22 cellular contexts compared by ENCODE assay signal in the genomic region with DNA sequence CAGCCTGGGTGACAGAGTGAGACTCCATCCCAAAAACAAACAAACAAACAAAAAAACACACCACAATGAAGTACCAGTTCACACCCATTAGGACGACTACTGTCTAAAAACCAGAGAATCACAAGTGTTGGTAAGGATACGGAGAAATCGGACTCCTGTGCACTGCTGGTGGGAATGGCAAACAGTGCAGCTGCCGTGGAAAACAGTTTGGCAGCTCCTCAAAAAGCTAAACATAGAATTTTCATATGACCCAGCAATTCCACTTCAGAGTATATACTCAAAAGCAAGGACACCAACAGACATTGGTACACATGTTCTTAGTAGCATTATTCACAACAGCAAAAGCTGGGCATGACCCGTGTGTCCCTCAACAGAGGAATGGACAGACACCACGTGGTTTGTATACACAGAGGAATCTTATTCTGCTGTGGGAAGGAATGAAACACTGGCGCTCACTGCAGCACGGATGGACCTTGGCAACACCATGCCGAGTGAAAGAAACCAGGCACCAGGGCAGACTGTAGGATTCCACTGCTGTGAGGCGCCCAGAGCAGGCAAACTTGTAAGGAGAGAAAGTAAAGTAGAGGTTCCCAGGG. TPM values are rescaled to one million over a fixed set of nuclear protein-coding genes. Genes with fewer than 3 reads are reported as not detected.
DNase-seq lines count a peak whose midpoint lies in the region; ATAC-seq and TF ChIP-seq lines count a peak whose summit lies in the region.
"Had no signal": no experiment of that assay in that cellular context is flagged by ENCODE, and none has a peak within 500 bp of the region (broad histone marks: within the 10 kb centered on the region; RNA-seq: fewer than 3 reads in every experiment).

No MANE protein-coding gene starts in this region.

- POLR2A ChIA-PET in IMR-90 (lab: Charles Lee; ENCODE audit: unreplicated experiment) = no interaction called here

- in situ Hi-C loops in IMR-90 (cut with MboI; ENCODE audit: low sequenced_read_pairs) = no loop called here

- H3K36me3 Mint-ChIP-seq in chondrocyte (ENCODE audit: low read depth) = peaks cover 1% of the 10 kb centered on the region
- no peaks in the 10 kb centered on the region for H3K36me3 Mint-ChIP-seq in activated CD8-positive, alpha-beta memory T cell treated with anti-CD3 and anti-CD28 coated beads, Interleukin-2, amount 10 ng/mL, durations not matched to agents 7 days and 5 days
- H3K36me3 Mint-ChIP-seq: CD4-positive, alpha-beta memory T cell; WTC11 had no signal

- DNase-seq in IMR-90 = no peak
- DNase-seq in chondrocyte (ENCODE audit: low spot score) = no peak
- DNase-seq in right atrium auricular region (ENCODE audit: low spot score) = no peak
- peak; percentile 89 for DNase-seq in sigmoid colon
- DNase-seq in activated CD8-positive, alpha-beta memory T cell treated with anti-CD3 and anti-CD28 coated beads, Interleukin-2, amount 10 ng/mL, durations not matched to agents 7 days and 5 days = no peak
- DNase-seq: activated CD4-positive, alpha-beta T cell treated with anti-CD3 and anti-CD28 coated beads, Interleukin-2, amount 50 U/mL, for 48 hours; activated effector memory CD4-positive, alpha-beta T cell treated with Interleukin-2 at 50 U/mL for 16 hours; CD4-positive, alpha-beta memory T cell; effector memory CD8-positive, alpha-beta T cell; esophagus squamous epithelium; NCI-H510A; spleen; stimulated activated CD4-positive, alpha-beta T cell treated with anti-CD3 and anti-CD28 coated beads, Interleukin-4, amount 100 ng/mL, for 1 hour; stimulated activated naive CD4-positive, alpha-beta T cell; tibial artery had no signal

- CTCF ChIA-PET in IMR-90 (lab: Yijun Ruan, JAX) = no interaction called here
- CTCF ChIA-PET in activated CD8-positive, alpha-beta memory T cell treated with anti-CD3 and anti-CD28 coated beads, Interleukin-2, amount 10 ng/mL, durations not matched to agents 7 days and 5 days (lab: Charles Lee) = no interaction called here

- H2BK15ac ChIP-seq in IMR-90 (ENCODE audit: low read depth, low read length) = no peak overlapping the region

- no peak overlapping the region for H4K91ac ChIP-seq in IMR-90 (ENCODE audit: insufficient read depth, low read depth, low read length)

- H3K27me3 ChIP-seq in IMR-90 (ENCODE audit: control insufficient read depth, insufficient read depth, low read length) (peaks cover 23% of the 10 kb centered on the region; the same call in 1 of the 2 replicates), right atrium auricular region (no peaks in the 10 kb centered on the region), sigmoid colon (no peaks in the 10 kb centered on the region)

- TF ChIP-seq RAD21 in IMR-90 (IDR thresholded peaks at IDR 0.05; ENCODE audit: low read length) = no peak

- H3K27ac Mint-ChIP-seq in chondrocyte (ENCODE audit: unreplicated experiment) = peak overlapping the region; percentile 47
- no peak overlapping the region for H3K27ac Mint-ChIP-seq in activated CD8-positive, alpha-beta memory T cell treated with anti-CD3 and anti-CD28 coated beads, Interleukin-2, amount 10 ng/mL, durations not matched to agents 7 days and 5 days
- H3K27ac Mint-ChIP-seq: effector memory CD8-positive, alpha-beta T cell; progenitor cell of endocrine pancreas; WTC11 had no signal

- H2BK5ac ChIP-seq in IMR-90 (ENCODE audit: low read depth, low read length, poor library complexity, severe bottlenecking) = no peak overlapping the region

- no peak overlapping the region for H2BK20ac ChIP-seq in IMR-90 (ENCODE audit: low read depth, low read length)

- ATAC-seq in IMR-90 (ENCODE audit: low read depth) (peak; percentile 55), HG03108 (IDR thresholded peaks at IDR 0.05; ENCODE audit: unreplicated experiment) (no peak), HG02588 (IDR thresholded peaks at IDR 0.05; ENCODE audit: unreplicated experiment) (no peak), GM21825 (IDR thresholded peaks at IDR 0.05; ENCODE audit: unreplicated experiment) (no peak)
- no peak for ATAC-seq in activated CD8-positive, alpha-beta memory T cell treated with anti-CD3 and anti-CD28 coated beads, Interleukin-2, amount 10 ng/mL, durations not matched to agents 7 days and 5 days
- ATAC-seq: effector memory CD8-positive, alpha-beta T cell; left lobe of liver; WTC11 had no signal

- H3K4me3 ChIP-seq in IMR-90 (ENCODE audit: insufficient read depth, low read depth, low read length) (no peak overlapping the region), right atrium auricular region (no peak overlapping the region), sigmoid colon (peak overlapping the region in 1 of 4 donors; percentile 4)
- H3K4me3 ChIP-seq: esophagus squamous epithelium, spleen, tibial artery had no signal

- no peak overlapping the region for H2AFZ ChIP-seq in IMR-90 (replicated peaks; ENCODE audit: low read length, poor library complexity)

- no peak overlapping the region for H2BK120ac ChIP-seq in IMR-90 (ENCODE audit: low read depth, low read length)

- peaks cover 0 to 6% of the 10 kb centered on the region in 2 experiments; a peak in 2 of 4 replicates for H3K79me1 ChIP-seq in IMR-90 (ENCODE audit: low read depth in 1 of 2, low read length in 2 of 2)

- BruUV-seq in IMR-90 (replicated peaks; lab: Mats Ljungman, UMichigan) = no TSS peak

- TF ChIP-seq CTCF in IMR-90 (conservative IDR thresholded peaks at IDR 0.05; ENCODE audit: low read depth, low read length) = no peak
- no peak for TF ChIP-seq CTCF in chondrocyte (IDR thresholded peaks at IDR 0.05)
- no peak for TF ChIP-seq CTCF in right atrium auricular region (IDR thresholded peaks at IDR 0.05)
- TF ChIP-seq CTCF in sigmoid colon (IDR thresholded peaks at IDR 0.05) = no peak

- no peak overlapping the region for H3K56ac ChIP-seq in IMR-90 (ENCODE audit: extremely low read depth, insufficient read depth, low read length)

- H3K27ac ChIP-seq in IMR-90 (ENCODE audit: insufficient read depth, low read length) (no peak overlapping the region), right atrium auricular region (peak overlapping the region; percentile 15 to 35), sigmoid colon (peak overlapping the region; percentile 47 to 99 (median 75))
- H3K27ac ChIP-seq: esophagus squamous epithelium, spleen, tibial artery had no signal

- no peaks in the 10 kb centered on the region for H3K36me3 ChIP-seq in IMR-90 (ENCODE audit: control insufficient read depth, insufficient read depth, low read length)
- H3K36me3 ChIP-seq in right atrium auricular region = no peaks in the 10 kb centered on the region
- H3K36me3 ChIP-seq in sigmoid colon = no peaks in the 10 kb centered on the region
- H3K36me3 ChIP-seq: esophagus squamous epithelium, spleen, tibial artery had no signal

- dilution Hi-C loops in IMR-90 (cut with HindIII; ENCODE audit: low sequenced_read_pairs, unreplicated experiment) = no loop called here

- H3K4me3 Mint-ChIP-seq in chondrocyte (ENCODE audit: unreplicated experiment) = no peak overlapping the region
- H3K4me3 Mint-ChIP-seq in activated CD8-positive, alpha-beta memory T cell treated with anti-CD3 and anti-CD28 coated beads, Interleukin-2, amount 10 ng/mL, durations not matched to agents 7 days and 5 days = no peak overlapping the region
- H3K4me3 Mint-ChIP-seq: CD4-positive, alpha-beta memory T cell; effector memory CD8-positive, alpha-beta T cell; neural crest cell; WTC11 had no signal

- intact Hi-C loops in IMR-90 (cut with micrococcal nuclease) (no loop called here), sigmoid colon (cut with DNase I) (loop anchor here (2.0 kb wide), 1 partner anchor 14 kb away; no protein-coding TSS in a partner anchor)

- no peak overlapping the region for H2AK5ac ChIP-seq in IMR-90 (ENCODE audit: low read depth, low read length)

- peaks cover 12% of the 10 kb centered on the region for H3K27me3 Mint-ChIP-seq in chondrocyte (ENCODE audit: low read depth)
- H3K27me3 Mint-ChIP-seq in activated CD8-positive, alpha-beta memory T cell treated with anti-CD3 and anti-CD28 coated beads, Interleukin-2, amount 10 ng/mL, durations not matched to agents 7 days and 5 days = peaks cover 37% of the 10 kb centered on the region

- no peaks in the 10 kb centered on the region; the same call in 1 of the 2 replicates for H3K4me1 ChIP-seq in IMR-90 (ENCODE audit: control insufficient read depth, insufficient read depth, low read length)
- peaks cover 0 to 33% of the 10 kb centered on the region in 2 donors for H3K4me1 ChIP-seq in right atrium auricular region
- peaks cover 0 to 74% (median 54%) of the 10 kb centered on the region in 4 donors for H3K4me1 ChIP-seq in sigmoid colon

- H3K18ac ChIP-seq in IMR-90 (ENCODE audit: low read depth, low read length) = no peak overlapping the region

- no peaks in the 10 kb centered on the region for H3K9me3 ChIP-seq in IMR-90 (ENCODE audit: control insufficient read depth, insufficient read depth, low read length)
- H3K9me3 ChIP-seq in right atrium auricular region = no peaks in the 10 kb centered on the region
- H3K9me3 ChIP-seq in sigmoid colon = no peaks in the 10 kb centered on the region
- H3K9me3 ChIP-seq: esophagus squamous epithelium, spleen, tibial artery had no signal

- no peak overlapping the region for H4K8ac ChIP-seq in IMR-90 (ENCODE audit: low read depth in 2 of 2, low read length in 2 of 2)

- H2AK9ac ChIP-seq in IMR-90 (replicated peaks; ENCODE audit: low read depth, low read length, poor library complexity) = no peak overlapping the region

- H3K9ac ChIP-seq in IMR-90 (ENCODE audit: low read depth, low read length) = no peak overlapping the region

- H4K5ac ChIP-seq in IMR-90 (ENCODE audit: low read depth, low read length) = no peak overlapping the region

- H3K4ac ChIP-seq in IMR-90 (ENCODE audit: low read depth, low read length) = no peak overlapping the region

- peaks cover 10% of the 10 kb centered on the region for H3K9me1 ChIP-seq in IMR-90 (ENCODE audit: insufficient read depth, low read length)

- TF ChIP-seq EP300 in sigmoid colon (IDR thresholded peaks at IDR 0.05) = peak in 2 of 4 donors; percentile 19 to 73

- H3K4me1 Mint-ChIP-seq in chondrocyte (ENCODE audit: low read depth) = peaks cover 17% of the 10 kb centered on the region
- peaks cover 31% of the 10 kb centered on the region for H3K4me1 Mint-ChIP-seq in activated CD8-positive, alpha-beta memory T cell treated with anti-CD3 and anti-CD28 coated beads, Interleukin-2, amount 10 ng/mL, durations not matched to agents 7 days and 5 days

- no peaks in the 10 kb centered on the region for H3K9me3 Mint-ChIP-seq in chondrocyte (ENCODE audit: low read depth)
- H3K9me3 Mint-ChIP-seq in activated CD8-positive, alpha-beta memory T cell treated with anti-CD3 and anti-CD28 coated beads, Interleukin-2, amount 10 ng/mL, durations not matched to agents 7 days and 5 days (ENCODE audit: low read depth) = no peaks in the 10 kb centered on the region
- H3K9me3 Mint-ChIP-seq: CD4-positive, alpha-beta memory T cell; effector memory CD8-positive, alpha-beta T cell; neural crest cell; WTC11 had no signal

- no peak overlapping the region for H3K14ac ChIP-seq in IMR-90 (replicated peaks; ENCODE audit: low read depth, low read length)

- H4K20me1 ChIP-seq in IMR-90 (ENCODE audit: insufficient read depth, low read length) = no peaks in the 10 kb centered on the region

- 58% methylated on average over 5 of the region's 10 CpGs; no CpG with 5 or more reads in 1 of the 2 experiments for WGBS in IMR-90 (ENCODE audit: extremely low coverage in 2 of 2, insufficient read length in 1 of 2), 2 experiments
- 58 to 64% methylated on average over 10 of the region's 10 CpGs for WGBS in sigmoid colon, 2 donors

- no peak overlapping the region for H3K23ac ChIP-seq in IMR-90 (ENCODE audit: low read depth, low read length)

- no peak overlapping the region for H3K4me2 ChIP-seq in IMR-90 (ENCODE audit: low read depth, low read length)

- TF ChIP-seq POLR2A in IMR-90 (IDR thresholded peaks at IDR 0.05; ENCODE audit: low read depth, low read length) = no peak
- no peak for TF ChIP-seq POLR2A in sigmoid colon (IDR thresholded peaks at IDR 0.05)

RNA-seq across cellular contexts. Expression of a gene that starts 16.0 kb away (rescaled TPM):
- total RNA-seq in IMR-90 (2012; rRNA removed) = 20.8 and 23.3 TPM in 2 replicates
- 39.5 and 47.0 TPM in 2 replicates for polyA plus RNA-seq in IMR-90 (2012; rRNA removed)
- polyA plus RNA-seq in IMR-90 (2012; cell fraction: cytosol; rRNA removed) = 40.9 and 41.7 TPM in 2 replicates
- polyA plus RNA-seq in IMR-90 (2012; cell fraction: nucleus; rRNA removed; ENCODE audit: low replicate concordance) = 52.2 and 63.8 TPM in 2 replicates
- total RNA-seq in chondrocyte = 16.1 to 20.3 TPM (median 16.5 TPM) in 3 replicates
- not detected for total RNA-seq in right atrium auricular region
- 10 to 100 TPM; 36.9 to 67.3 (median 46.0) TPM for total RNA-seq in sigmoid colon
- 1 to 10 TPM in 1 of 3 donors, under 1 TPM in 2; 0.60 to 1.9 (median 0.69) TPM for polyA plus RNA-seq in sigmoid colon
- total RNA-seq in activated CD8-positive, alpha-beta memory T cell treated with anti-CD3 and anti-CD28 coated beads, Interleukin-2, amount 10 ng/mL, durations not matched to agents 7 days and 5 days = 1 to 10 TPM; 8.0 to 9.3 TPM
- total RNA-seq: CD4-positive, alpha-beta memory T cell; progenitor cell of endocrine pancreas had no signal

RNA-seq across cellular contexts. Expression of a gene that starts 45.4 kb away (rescaled TPM):
- total RNA-seq in IMR-90 (2012; rRNA removed) (9.4 and 15.1 TPM in 2 replicates), chondrocyte (22.8 to 32.5 TPM (median 27.0 TPM) in 3 replicates), right atrium auricular region (1 to 10 TPM; 3.8 to 4.9 TPM), sigmoid colon (10 to 100 TPM in 3 of 4 donors, 1 to 10 TPM in 1; 9.5 to 23.5 (median 16.7) TPM)
- polyA plus RNA-seq in IMR-90 (2012; rRNA removed) (30.3 and 33.4 TPM in 2 replicates), sigmoid colon (10 to 100 TPM; 14.1 to 18.6 (median 17.4) TPM)
- 42.5 and 47.9 TPM in 2 replicates for polyA plus RNA-seq in IMR-90 (2012; cell fraction: cytosol; rRNA removed)
- polyA plus RNA-seq in IMR-90 (2012; cell fraction: nucleus; rRNA removed; ENCODE audit: low replicate concordance) = 50.0 and 67.2 TPM in 2 replicates
- total RNA-seq in activated CD8-positive, alpha-beta memory T cell treated with anti-CD3 and anti-CD28 coated beads, Interleukin-2, amount 10 ng/mL, durations not matched to agents 7 days and 5 days = 10 to 100 TPM; 15.1 to 18.4 TPM

Comparison
In these comparisons a context has a peak if more than half of its experiments do, and no peak if none do; other contexts are left out.
1. RNA of a gene that starts 16.0 kb away (total RNA-seq): 36.9 to 67.3 TPM in sigmoid colon, 20.8 to 23.3 TPM in IMR-90, 16.1 to 20.3 TPM in chondrocyte and 8.0 to 9.3 TPM in activated CD8-positive, alpha-beta memory T cell treated with anti-CD3 and anti-CD28 coated beads, Interleukin-2, amount 10 ng/mL, durations not matched to agents 7 days and 5 days; not detected in right atrium auricular region; every median in the first group is over 4 times any median in the second.